30 cellular contexts compared by ENCODE assay signal in genomic region chr2:176155341-176156044, GRCh38. TPM values are rescaled to one million over a fixed set of nuclear protein-coding genes. Genes with fewer than 3 reads are reported as not detected.
"Had no signal": no experiment of that assay in that cellular context is flagged by ENCODE, and none has a peak within 500 bp of the region (broad histone marks: within the 10 kb centered on the region; RNA-seq: fewer than 3 reads in every experiment).

No MANE protein-coding gene starts in this region.

- H3K27ac ChIP-seq: breast epithelium, esophagus muscularis mucosa, foreskin keratinocyte, heart left ventricle, left ventricle myocardium inferior, neutrophil, right lobe of liver, tibial nerve, WERI-Rb-1 had no signal

- H3K4me1 Mint-ChIP-seq: activated T-helper 17 cell treated with anti-CD3 and anti-CD28 coated beads, Interleukin-2, amount 50 U/mL, for 72 hours had no signal

- H3K36me3 Mint-ChIP-seq: activated naive CD4-positive, alpha-beta T cell treated with anti-CD3 and anti-CD28 coated beads, Interleukin-2, amount 50 U/mL, for 24 hours; natural killer cell treated with Interleukin-12 subunit alpha and Interleukin-12 subunit beta and Interleukin-15 and Interleukin-18, amount 100 ng/mL, for 72 hours had no signal

- H3K9me3 ChIP-seq: breast epithelium, esophagus muscularis mucosa, heart left ventricle, left ventricle myocardium inferior, neutrophil, right lobe of liver, tibial nerve had no signal

- DNase-seq: activated CD4-positive, alpha-beta memory T cell treated with anti-CD3 and anti-CD28 coated beads, Interleukin-2, amount 10 ng/mL, durations not matched to agents 7 days and 5 days; activated CD4-positive, alpha-beta T cell treated with anti-CD3 and anti-CD28 coated beads, Interleukin-2, amount 10 ng/mL, durations not matched to agents 24 days and 14 days; activated CD4-positive, CD25-positive, alpha-beta regulatory T cell treated with anti-CD3 and anti-CD28 coated beads, Interleukin-2, amount 50 U/mL, for 72 hours; activated gamma-delta T cell treated with Interleukin-2 at 50 U/mL for 16 hours; activated naive CD8-positive, alpha-beta T cell treated with anti-CD3 and anti-CD28 coated beads, Interleukin-2, amount 50 U/mL, for 24 hours; activated T-cell treated with anti-CD3 and anti-CD28 coated beads, Interleukin-2, amount 50 U/mL, for 4 hours; amygdala; central memory CD4-positive, alpha-beta T cell; foreskin keratinocyte; heart left ventricle; left ventricle myocardium inferior; mesendoderm; right lobe of liver; stimulated activated CD4-positive, alpha-beta T cell treated with anti-CD3 and anti-CD28 coated beads, Interleukin-2, amount 100 ng/mL, for 48 hours; stimulated activated naive CD4-positive, alpha-beta T cell treated with Interleukin-2 at 50 U/mL for 16 hours; T-helper 9 cell; WERI-Rb-1 had no signal

- H3K4me1 ChIP-seq: breast epithelium had no signal

- H3K4me3 Mint-ChIP-seq: activated CD4-positive, alpha-beta memory T cell treated with anti-CD3 and anti-CD28 coated beads, Interleukin-2, amount 10 ng/mL, durations not matched to agents 7 days and 5 days; activated CD4-positive, alpha-beta T cell treated with anti-CD3 and anti-CD28 coated beads, Interleukin-2, amount 10 ng/mL, durations not matched to agents 24 days and 14 days; activated naive CD4-positive, alpha-beta T cell treated with anti-CD3 and anti-CD28 coated beads, Interleukin-2, amount 50 U/mL, for 24 hours; activated naive CD8-positive, alpha-beta T cell treated with anti-CD3 and anti-CD28 coated beads, Interleukin-2, amount 50 U/mL, for 24 hours; activated T-cell treated with anti-CD3 and anti-CD28 coated beads, Interleukin-2, amount 50 U/mL, for 4 hours; activated T-helper 17 cell treated with anti-CD3 and anti-CD28 coated beads, Interleukin-2, amount 50 U/mL, for 72 hours; natural killer cell treated with Interleukin-12 subunit alpha and Interleukin-12 subunit beta and Interleukin-15 and Interleukin-18, amount 100 ng/mL, for 72 hours had no signal

- H3K9me3 Mint-ChIP-seq: activated CD4-positive, alpha-beta memory T cell treated with anti-CD3 and anti-CD28 coated beads, Interleukin-2, amount 10 ng/mL, durations not matched to agents 7 days and 5 days; activated naive CD8-positive, alpha-beta T cell treated with anti-CD3 and anti-CD28 coated beads, Interleukin-2, amount 50 U/mL, for 24 hours; activated T-cell treated with anti-CD3 and anti-CD28 coated beads, Interleukin-2, amount 50 U/mL, for 4 hours; activated T-helper 17 cell treated with anti-CD3 and anti-CD28 coated beads, Interleukin-2, amount 50 U/mL, for 72 hours; natural killer cell treated with Interleukin-12 subunit alpha and Interleukin-12 subunit beta and Interleukin-15 and Interleukin-18, amount 100 ng/mL, for 72 hours had no signal

- H3K4me3 ChIP-seq: breast epithelium, esophagus muscularis mucosa, heart left ventricle, left ventricle myocardium inferior, lung, right lobe of liver, tibial nerve had no signal

- H3K36me3 ChIP-seq: breast epithelium, esophagus muscularis mucosa, heart left ventricle, left ventricle myocardium inferior, neutrophil, right lobe of liver, WERI-Rb-1 had no signal

- ATAC-seq: activated naive CD8-positive, alpha-beta T cell treated with anti-CD3 and anti-CD28 coated beads, Interleukin-2, amount 50 U/mL, for 24 hours; activated T-cell treated with anti-CD3 and anti-CD28 coated beads, Interleukin-2, amount 50 U/mL, for 4 hours; activated T-helper 17 cell treated with anti-CD3 and anti-CD28 coated beads, Interleukin-2, amount 50 U/mL, for 72 hours; foreskin keratinocyte; heart left ventricle; natural killer cell treated with Interleukin-12 subunit alpha and Interleukin-12 subunit beta and Interleukin-15 and Interleukin-18, amount 100 ng/mL, for 72 hours; right lobe of liver had no signal

- H3K27ac Mint-ChIP-seq: activated CD4-positive, alpha-beta memory T cell treated with anti-CD3 and anti-CD28 coated beads, Interleukin-2, amount 10 ng/mL, durations not matched to agents 7 days and 5 days; activated CD4-positive, alpha-beta T cell treated with anti-CD3 and anti-CD28 coated beads, Interleukin-2, amount 10 ng/mL, durations not matched to agents 24 days and 14 days; activated naive CD4-positive, alpha-beta T cell treated with anti-CD3 and anti-CD28 coated beads, Interleukin-2, amount 50 U/mL, for 24 hours; activated naive CD8-positive, alpha-beta T cell treated with anti-CD3 and anti-CD28 coated beads, Interleukin-2, amount 50 U/mL, for 24 hours; activated T-helper 17 cell treated with anti-CD3 and anti-CD28 coated beads, Interleukin-2, amount 50 U/mL, for 72 hours; natural killer cell treated with Interleukin-12 subunit alpha and Interleukin-12 subunit beta and Interleukin-15 and Interleukin-18, amount 100 ng/mL, for 72 hours had no signal

RNA-seq across cellular contexts. Expression of gene HOXD3, which starts 1.6 kb away (rescaled TPM):
- total RNA-seq: activated CD4-positive, alpha-beta memory T cell treated with anti-CD3 and anti-CD28 coated beads, Interleukin-2, amount 10 ng/mL, durations not matched to agents 7 days and 5 days; activated CD4-positive, alpha-beta T cell treated with anti-CD3 and anti-CD28 coated beads, Interleukin-2, amount 10 ng/mL, durations not matched to agents 24 days and 14 days; activated T-cell treated with anti-CD3 and anti-CD28 coated beads, Interleukin-2, amount 50 U/mL, for 4 hours; activated T-helper 17 cell treated with anti-CD3 and anti-CD28 coated beads, Interleukin-2, amount 50 U/mL, for 72 hours; left ventricle myocardium inferior; mononuclear cell; myocyte; natural killer cell treated with Interleukin-12 subunit alpha and Interleukin-12 subunit beta and Interleukin-15 and Interleukin-18, amount 100 ng/mL, for 72 hours; osteocyte; right lobe of liver; T-helper 1 cell treated with Interleukin-12 subunit alpha and Interleukin-12 subunit beta and Interleukin-4 antibody, amounts not matched to agents 30 ng/mL and 1 ng/mL, for 36 hours; temporal lobe had no signal

RNA-seq across cellular contexts. Expression of gene HOXD4, which starts 4.1 kb away (rescaled TPM):
- total RNA-seq: activated CD4-positive, alpha-beta memory T cell treated with anti-CD3 and anti-CD28 coated beads, Interleukin-2, amount 10 ng/mL, durations not matched to agents 7 days and 5 days; activated CD4-positive, alpha-beta T cell treated with anti-CD3 and anti-CD28 coated beads, Interleukin-2, amount 10 ng/mL, durations not matched to agents 24 days and 14 days; activated T-cell treated with anti-CD3 and anti-CD28 coated beads, Interleukin-2, amount 50 U/mL, for 4 hours; activated T-helper 17 cell treated with anti-CD3 and anti-CD28 coated beads, Interleukin-2, amount 50 U/mL, for 72 hours; left ventricle myocardium inferior; myocyte; natural killer cell treated with Interleukin-12 subunit alpha and Interleukin-12 subunit beta and Interleukin-15 and Interleukin-18, amount 100 ng/mL, for 72 hours; osteocyte; right lobe of liver; T-helper 1 cell treated with Interleukin-12 subunit alpha and Interleukin-12 subunit beta and Interleukin-4 antibody, amounts not matched to agents 30 ng/mL and 1 ng/mL, for 36 hours; temporal lobe had no signal

RNA-seq across cellular contexts. Expression of gene HOXD8, which starts 26.0 kb away (rescaled TPM):
- total RNA-seq: activated CD4-positive, alpha-beta memory T cell treated with anti-CD3 and anti-CD28 coated beads, Interleukin-2, amount 10 ng/mL, durations not matched to agents 7 days and 5 days; activated CD4-positive, alpha-beta T cell treated with anti-CD3 and anti-CD28 coated beads, Interleukin-2, amount 10 ng/mL, durations not matched to agents 24 days and 14 days; activated T-helper 17 cell treated with anti-CD3 and anti-CD28 coated beads, Interleukin-2, amount 50 U/mL, for 72 hours; mononuclear cell; natural killer cell treated with Interleukin-12 subunit alpha and Interleukin-12 subunit beta and Interleukin-15 and Interleukin-18, amount 100 ng/mL, for 72 hours; osteocyte; T-helper 1 cell treated with Interleukin-12 subunit alpha and Interleukin-12 subunit beta and Interleukin-4 antibody, amounts not matched to agents 30 ng/mL and 1 ng/mL, for 36 hours had no signal

RNA-seq across cellular contexts. Expression of gene HOXD9, which starts 33.0 kb away (rescaled TPM):
- total RNA-seq: activated CD4-positive, alpha-beta memory T cell treated with anti-CD3 and anti-CD28 coated beads, Interleukin-2, amount 10 ng/mL, durations not matched to agents 7 days and 5 days; activated CD4-positive, alpha-beta T cell treated with anti-CD3 and anti-CD28 coated beads, Interleukin-2, amount 10 ng/mL, durations not matched to agents 24 days and 14 days; activated T-cell treated with anti-CD3 and anti-CD28 coated beads, Interleukin-2, amount 50 U/mL, for 4 hours; activated T-helper 17 cell treated with anti-CD3 and anti-CD28 coated beads, Interleukin-2, amount 50 U/mL, for 72 hours; mononuclear cell; natural killer cell treated with Interleukin-12 subunit alpha and Interleukin-12 subunit beta and Interleukin-15 and Interleukin-18, amount 100 ng/mL, for 72 hours; osteocyte; T-helper 1 cell treated with Interleukin-12 subunit alpha and Interleukin-12 subunit beta and Interleukin-4 antibody, amounts not matched to agents 30 ng/mL and 1 ng/mL, for 36 hours; temporal lobe had no signal

RNA-seq across cellular contexts. Expression of gene HOXD1, which starts 33.0 kb away (rescaled TPM):
- total RNA-seq: activated CD4-positive, alpha-beta memory T cell treated with anti-CD3 and anti-CD28 coated beads, Interleukin-2, amount 10 ng/mL, durations not matched to agents 7 days and 5 days; activated CD4-positive, alpha-beta T cell treated with anti-CD3 and anti-CD28 coated beads, Interleukin-2, amount 10 ng/mL, durations not matched to agents 24 days and 14 days; activated T-cell treated with anti-CD3 and anti-CD28 coated beads, Interleukin-2, amount 50 U/mL, for 4 hours; activated T-helper 17 cell treated with anti-CD3 and anti-CD28 coated beads, Interleukin-2, amount 50 U/mL, for 72 hours; foreskin keratinocyte; left ventricle myocardium inferior; mononuclear cell; myocyte; natural killer cell treated with Interleukin-12 subunit alpha and Interleukin-12 subunit beta and Interleukin-15 and Interleukin-18, amount 100 ng/mL, for 72 hours; osteocyte; right lobe of liver; T-helper 1 cell treated with Interleukin-12 subunit alpha and Interleukin-12 subunit beta and Interleukin-4 antibody, amounts not matched to agents 30 ng/mL and 1 ng/mL, for 36 hours; temporal lobe had no signal
